ENCODE assay signal across 28 cellular contexts in genomic region chr13:103161476-103161875, GRCh38.
"Had no signal": no experiment of that assay in that cellular context is flagged by ENCODE, and none has a peak within 500 bp of the region (broad histone marks: within the 10 kb centered on the region; RNA-seq: fewer than 3 reads in every experiment).

No MANE protein-coding gene starts in this region.

- H3K27ac ChIP-seq: coronary artery, epithelial cell of prostate, esophagus squamous epithelium, gastrocnemius medialis, heart right ventricle, left lung, lower lobe of right lung had no signal

- H3K4me3 Mint-ChIP-seq: immature natural killer cell; memory B cell; naive thymus-derived CD4-positive, alpha-beta T cell had no signal

- FAIRE-seq: colon, endothelial cell of umbilical vein had no signal

- H3K4me3 ChIP-seq: coronary artery, dorsolateral prefrontal cortex, esophagus squamous epithelium, gastrocnemius medialis, heart right ventricle, left lung, lower lobe of right lung had no signal

- H3K9me3 ChIP-seq: esophagus squamous epithelium, gastrocnemius medialis, heart right ventricle, left lung, lower lobe of right lung had no signal

- ATAC-seq: esophagus mucosa; gastrocnemius medialis; heart right ventricle; left cardiac atrium; left lung; left ventricle myocardium superior; lower lobe of right lung; naive thymus-derived CD4-positive, alpha-beta T cell had no signal

- H3K4me1 ChIP-seq: esophagus squamous epithelium, gastrocnemius medialis, left lung, lower lobe of right lung had no signal

- DNase-seq: dermis blood vessel endothelial cell; dorsolateral prefrontal cortex; effector CD4-positive, alpha-beta T cell; effector memory CD4-positive, alpha-beta T cell; erythroblast; esophagus squamous epithelium; foreskin fibroblast; foreskin melanocyte; gastrocnemius medialis; glutamatergic neuron; head of caudate nucleus; heart right ventricle; hypothalamus; immature natural killer cell; islet precursor cell; left cardiac atrium; left lung; left ventricle myocardium superior; lower lobe of right lung; mesendoderm; midbrain; naive thymus-derived CD4-positive, alpha-beta T cell had no signal

- H3K27me3 ChIP-seq: dorsolateral prefrontal cortex, esophagus squamous epithelium, gastrocnemius medialis, heart right ventricle, left lung had no signal

- H3K27ac Mint-ChIP-seq: immature natural killer cell; memory B cell; naive thymus-derived CD4-positive, alpha-beta T cell had no signal

- H3K36me3 ChIP-seq: esophagus squamous epithelium, gastrocnemius medialis, heart right ventricle, left lung, lower lobe of right lung had no signal

- H3K36me3 Mint-ChIP-seq: immature natural killer cell, memory B cell had no signal

- H3K4me1 Mint-ChIP-seq: immature natural killer cell; memory B cell; naive thymus-derived CD4-positive, alpha-beta T cell had no signal
